In the genomic region with DNA sequence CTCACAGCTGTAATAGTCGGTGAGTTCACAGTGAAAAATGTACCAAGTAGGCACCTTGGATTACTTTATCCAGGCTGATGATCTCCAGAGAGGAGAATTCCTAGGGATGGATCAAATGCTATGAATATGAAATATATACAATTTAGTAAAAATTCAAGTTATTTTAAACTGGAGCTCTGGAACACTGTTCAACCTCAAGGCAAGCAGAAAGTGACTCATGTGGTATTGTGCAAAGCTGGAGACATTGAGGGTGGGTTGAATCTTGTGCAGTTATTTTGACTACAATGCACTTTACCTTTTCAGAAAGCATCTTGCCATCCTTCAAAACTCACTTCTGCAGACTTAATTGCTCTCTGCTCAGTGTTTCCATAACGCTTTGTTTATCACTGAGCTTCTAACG, we compare ENCODE assay signal across 27 cellular contexts.
"Had no signal": no experiment of that assay in that cellular context is flagged by ENCODE, and none has a peak within 500 bp of the region (broad histone marks: within the 10 kb centered on the region; RNA-seq: fewer than 3 reads in every experiment).

No MANE protein-coding gene starts in this region.

- H3K27ac Mint-ChIP-seq: activated B cell treated with CpG ODN at 0.5 μM for 24 hours; activated CD4-positive, alpha-beta memory T cell treated with anti-CD3 and anti-CD28 coated beads, Interleukin-2, amount 10 ng/mL, durations not matched to agents 7 days and 5 days; activated CD8-positive, alpha-beta memory T cell treated with anti-CD3 and anti-CD28 coated beads, Interleukin-2, amount 10 ng/mL, durations not matched to agents 7 days and 5 days; activated naive CD8-positive, alpha-beta T cell treated with anti-CD3 and anti-CD28 coated beads, Interleukin-2, amount 10 ng/mL, durations not matched to agents 7 days and 5 days; activated T-helper 17 cell treated with anti-CD3 and anti-CD28 coated beads, Interleukin-2, amount 50 U/mL, for 72 hours; dendritic cell treated with granulocyte-macrophage colony-stimulating factor and Interleukin-4, amounts not matched to agents 40 ng/mL and 50 ng/mL, for 4 days; immature natural killer cell; memory B cell; stimulated activated naive CD8-positive, alpha-beta T cell treated with anti-CD3 and anti-CD28 coated beads, Interleukin-15, Interleukin-2, amounts not matched to agents 100 ng/mL and 50 ng/mL, for 24 hours; T-cell; type B pancreatic cell had no signal

- H3K4me1 Mint-ChIP-seq: activated B cell treated with CpG ODN at 0.5 μM for 24 hours; activated CD4-positive, alpha-beta memory T cell treated with anti-CD3 and anti-CD28 coated beads, Interleukin-2, amount 10 ng/mL, durations not matched to agents 7 days and 5 days; activated CD8-positive, alpha-beta memory T cell treated with anti-CD3 and anti-CD28 coated beads, Interleukin-2, amount 10 ng/mL, durations not matched to agents 7 days and 5 days; activated naive CD8-positive, alpha-beta T cell treated with anti-CD3 and anti-CD28 coated beads, Interleukin-2, amount 10 ng/mL, durations not matched to agents 7 days and 5 days; activated T-helper 17 cell treated with anti-CD3 and anti-CD28 coated beads, Interleukin-2, amount 50 U/mL, for 72 hours; immature natural killer cell; memory B cell; naive B cell; neural crest cell; T-cell had no signal

- H3K27me3 Mint-ChIP-seq: activated B cell treated with CpG ODN at 0.5 μM for 24 hours; activated CD4-positive, alpha-beta memory T cell treated with anti-CD3 and anti-CD28 coated beads, Interleukin-2, amount 10 ng/mL, durations not matched to agents 7 days and 5 days; activated T-helper 17 cell treated with anti-CD3 and anti-CD28 coated beads, Interleukin-2, amount 50 U/mL, for 72 hours; stimulated activated naive CD8-positive, alpha-beta T cell treated with anti-CD3 and anti-CD28 coated beads, Interleukin-15, Interleukin-2, amounts not matched to agents 100 ng/mL and 50 ng/mL, for 24 hours; type B pancreatic cell had no signal

- H3K27ac ChIP-seq: brain microvascular endothelial cell, esophagus squamous epithelium, prostate gland had no signal

- H3K9me3 Mint-ChIP-seq: activated B cell treated with CpG ODN at 0.5 μM for 24 hours; activated CD4-positive, alpha-beta memory T cell treated with anti-CD3 and anti-CD28 coated beads, Interleukin-2, amount 10 ng/mL, durations not matched to agents 7 days and 5 days; activated naive CD8-positive, alpha-beta T cell treated with anti-CD3 and anti-CD28 coated beads, Interleukin-2, amount 10 ng/mL, durations not matched to agents 7 days and 5 days; activated T-helper 17 cell treated with anti-CD3 and anti-CD28 coated beads, Interleukin-2, amount 50 U/mL, for 72 hours; dendritic cell treated with granulocyte-macrophage colony-stimulating factor and Interleukin-4, amounts not matched to agents 40 ng/mL and 50 ng/mL, for 4 days; immature natural killer cell; memory B cell; neural crest cell; stimulated activated naive CD8-positive, alpha-beta T cell treated with anti-CD3 and anti-CD28 coated beads, Interleukin-15, Interleukin-2, amounts not matched to agents 100 ng/mL and 50 ng/mL, for 24 hours; T-cell; type B pancreatic cell had no signal

- DNase-seq: activated B cell treated with CpG ODN at 0.5 μM for 24 hours; activated CD4-positive, alpha-beta memory T cell treated with anti-CD3 and anti-CD28 coated beads, Interleukin-2, amount 10 ng/mL, durations not matched to agents 7 days and 5 days; activated CD4-positive, alpha-beta T cell treated with anti-CD3 and anti-CD28 coated beads for 4 hours; activated CD8-positive, alpha-beta memory T cell treated with anti-CD3 and anti-CD28 coated beads, Interleukin-2, amount 10 ng/mL, durations not matched to agents 7 days and 5 days; activated naive CD4-positive, alpha-beta T cell; activated naive CD8-positive, alpha-beta T cell treated with anti-CD3 and anti-CD28 coated beads, Interleukin-2, amount 10 ng/mL, durations not matched to agents 7 days and 5 days; activated T-cell treated with anti-CD3 and anti-CD28 coated beads, Interleukin-2, amount 50 U/mL, for 1 hour; anterior cingulate cortex; brain microvascular endothelial cell; effector CD8-positive, alpha-beta T cell; esophagus squamous epithelium; immature natural killer cell; left ventricle myocardium superior; mucosa of descending colon; naive B cell; right cardiac atrium; small intestine; stimulated activated CD4-positive, alpha-beta T cell treated with anti-CD3 and anti-CD28 coated beads, Interleukin-15, amount 100 ng/mL, for 24 hours; stimulated activated CD4-positive, alpha-beta T cell treated with anti-CD3 and anti-CD28 coated beads, Interleukin-2, amount 100 ng/mL, for 48 hours; T-cell had no signal

- H3K4me3 Mint-ChIP-seq: activated B cell treated with CpG ODN at 0.5 μM for 24 hours; activated CD4-positive, alpha-beta memory T cell treated with anti-CD3 and anti-CD28 coated beads, Interleukin-2, amount 10 ng/mL, durations not matched to agents 7 days and 5 days; activated CD8-positive, alpha-beta memory T cell treated with anti-CD3 and anti-CD28 coated beads, Interleukin-2, amount 10 ng/mL, durations not matched to agents 7 days and 5 days; activated naive CD8-positive, alpha-beta T cell treated with anti-CD3 and anti-CD28 coated beads, Interleukin-2, amount 10 ng/mL, durations not matched to agents 7 days and 5 days; activated T-helper 17 cell treated with anti-CD3 and anti-CD28 coated beads, Interleukin-2, amount 50 U/mL, for 72 hours; dendritic cell treated with granulocyte-macrophage colony-stimulating factor and Interleukin-4, amounts not matched to agents 40 ng/mL and 50 ng/mL, for 4 days; immature natural killer cell; memory B cell; neural crest cell; stimulated activated naive CD8-positive, alpha-beta T cell treated with anti-CD3 and anti-CD28 coated beads, Interleukin-15, Interleukin-2, amounts not matched to agents 100 ng/mL and 50 ng/mL, for 24 hours; T-cell; type B pancreatic cell had no signal

- H3K36me3 ChIP-seq: brain microvascular endothelial cell, esophagus squamous epithelium, prostate gland had no signal

- H3K4me3 ChIP-seq: esophagus squamous epithelium, mucosa of descending colon, prostate gland had no signal

- H3K27me3 ChIP-seq: brain microvascular endothelial cell, esophagus squamous epithelium had no signal

- ATAC-seq: activated CD8-positive, alpha-beta memory T cell treated with anti-CD3 and anti-CD28 coated beads, Interleukin-2, amount 10 ng/mL, durations not matched to agents 7 days and 5 days; activated T-helper 17 cell treated with anti-CD3 and anti-CD28 coated beads, Interleukin-2, amount 50 U/mL, for 72 hours; left ventricle myocardium superior; mucosa of descending colon; right cardiac atrium; T-cell had no signal

- H3K36me3 Mint-ChIP-seq: activated CD8-positive, alpha-beta memory T cell treated with anti-CD3 and anti-CD28 coated beads, Interleukin-2, amount 10 ng/mL, durations not matched to agents 7 days and 5 days; activated naive CD8-positive, alpha-beta T cell treated with anti-CD3 and anti-CD28 coated beads, Interleukin-2, amount 10 ng/mL, durations not matched to agents 7 days and 5 days; immature natural killer cell; memory B cell; naive B cell; T-cell; type B pancreatic cell had no signal

- H3K9me3 ChIP-seq: esophagus squamous epithelium, mucosa of descending colon, prostate gland had no signal

- H3K4me1 ChIP-seq: esophagus squamous epithelium, prostate gland had no signal
